Comparison of ENCODE assay signal across 6 cellular contexts in genomic region chr22:50505776-50506610, GRCh38. TPM values are rescaled to one million over a fixed set of nuclear protein-coding genes. Genes with fewer than 3 reads are reported as not detected.
A peak's percentile ranks its signal among the peaks of the same experiment; 100 is the strongest.
DNase-seq lines count a peak whose midpoint lies in the region; TF ChIP-seq lines count a peak whose summit lies in the region.

No MANE protein-coding gene starts in this region.

- no peak overlapping the region for H2AFZ ChIP-seq in osteoblast (ENCODE audit: low read length)

- H4K20me1 ChIP-seq in osteoblast (ENCODE audit: insufficient read depth, low read length), result peaks cover 12% of the 10 kb centered on the region

- H3K9ac ChIP-seq in adipocyte (ENCODE audit: low read length), result peak overlapping the region; percentile 96

- H3K36me3 ChIP-seq in adipocyte (ENCODE audit: control insufficient read depth, insufficient read depth, low read length, severe bottlenecking) (peaks cover 22% of the 10 kb centered on the region), osteoblast (ENCODE audit: insufficient read depth, low read length) (peaks cover 17% of the 10 kb centered on the region)

- TF ChIP-seq CTCF in HFF-Myc (IDR thresholded peaks at IDR 0.05; ENCODE audit: low read depth, low read length, missing control alignments) (no peak), osteoblast (IDR thresholded peaks at IDR 0.05; ENCODE audit: extremely low read depth, low read depth, low read length) (no peak)

- H3K79me2 ChIP-seq in osteoblast (ENCODE audit: insufficient read depth, low read length), result peaks cover 50% of the 10 kb centered on the region

- H3K4me3 ChIP-seq in HFF-Myc (replicated peaks; ENCODE audit: low read depth, low read length) (peak overlapping the region; percentile 87), adipocyte (ENCODE audit: low read length) (peak overlapping the region; percentile 94), osteoblast (ENCODE audit: insufficient read depth, low read length) (peak overlapping the region; percentile 99)

- peaks cover 15% of the 10 kb centered on the region for H3K4me1 ChIP-seq in adipocyte (ENCODE audit: control insufficient read depth, insufficient read depth, low read length)
- H3K4me1 ChIP-seq in osteoblast (ENCODE audit: insufficient read depth, low read length), result peaks cover 13% of the 10 kb centered on the region

- H3K9me3 ChIP-seq in adipocyte (ENCODE audit: control insufficient read depth, low read length), result no peaks in the 10 kb centered on the region
- H3K9me3 ChIP-seq in osteoblast (ENCODE audit: low read depth, low read length), result no peaks in the 10 kb centered on the region

- H3K4me2 ChIP-seq in osteoblast (ENCODE audit: insufficient read depth, low read length), result peak overlapping the region; percentile 95

- no peak overlapping the region for H3K27ac ChIP-seq in osteoblast (ENCODE audit: low read depth, low read length)

- DNase-seq in HFF-Myc (ENCODE audit: extremely low read depth, low read depth), result no peak
- no peak for DNase-seq in adipocyte (ENCODE audit: low read depth)
- peak; percentile 85 for DNase-seq in osteoblast (ENCODE audit: insufficient read length, low spot score, missing footprints)
- DNase-seq in stimulated activated CD4-positive, alpha-beta T cell treated with anti-CD3 and anti-CD28 coated beads, Interleukin-4, amount 100 ng/mL, for 4 hours, result no peak
- no peak for DNase-seq in amniotic stem cell (lab: John Stamatoyannopoulos, UW)
- DNase-seq in NCI-H226, result no peak

- H3K27me3 ChIP-seq in adipocyte (replicated peaks; ENCODE audit: control insufficient read depth, insufficient read depth, low read length) (no peaks in the 10 kb centered on the region), osteoblast (ENCODE audit: insufficient read depth, low read length) (no peaks in the 10 kb centered on the region)

RNA-seq across cellular contexts. Expression of gene LMF2, which starts 1.5 kb away (rescaled TPM):
- 56.8 and 60.7 TPM in 2 replicates for total RNA-seq in osteoblast

RNA-seq across cellular contexts. Expression of gene NCAPH2, which starts 2.0 kb away (rescaled TPM):
- total RNA-seq in osteoblast, result 24.2 and 27.5 TPM in 2 replicates

RNA-seq across cellular contexts. Expression of gene MIOX, which starts 19.3 kb away (rescaled TPM):
- under 0.01 TPM in 1 of 2 replicates, not detected in the other for total RNA-seq in osteoblast

RNA-seq across cellular contexts. Expression of gene SCO2, which starts 19.4 kb away (rescaled TPM):
- 5.1 and 5.6 TPM in 2 replicates for total RNA-seq in osteoblast

RNA-seq across cellular contexts. Expression of gene TYMP, which starts 23.8 kb away (rescaled TPM):
- total RNA-seq in osteoblast, result 14.4 and 30.0 TPM in 2 replicates
